8 cellular contexts compared by ENCODE assay signal in the genomic region with DNA sequence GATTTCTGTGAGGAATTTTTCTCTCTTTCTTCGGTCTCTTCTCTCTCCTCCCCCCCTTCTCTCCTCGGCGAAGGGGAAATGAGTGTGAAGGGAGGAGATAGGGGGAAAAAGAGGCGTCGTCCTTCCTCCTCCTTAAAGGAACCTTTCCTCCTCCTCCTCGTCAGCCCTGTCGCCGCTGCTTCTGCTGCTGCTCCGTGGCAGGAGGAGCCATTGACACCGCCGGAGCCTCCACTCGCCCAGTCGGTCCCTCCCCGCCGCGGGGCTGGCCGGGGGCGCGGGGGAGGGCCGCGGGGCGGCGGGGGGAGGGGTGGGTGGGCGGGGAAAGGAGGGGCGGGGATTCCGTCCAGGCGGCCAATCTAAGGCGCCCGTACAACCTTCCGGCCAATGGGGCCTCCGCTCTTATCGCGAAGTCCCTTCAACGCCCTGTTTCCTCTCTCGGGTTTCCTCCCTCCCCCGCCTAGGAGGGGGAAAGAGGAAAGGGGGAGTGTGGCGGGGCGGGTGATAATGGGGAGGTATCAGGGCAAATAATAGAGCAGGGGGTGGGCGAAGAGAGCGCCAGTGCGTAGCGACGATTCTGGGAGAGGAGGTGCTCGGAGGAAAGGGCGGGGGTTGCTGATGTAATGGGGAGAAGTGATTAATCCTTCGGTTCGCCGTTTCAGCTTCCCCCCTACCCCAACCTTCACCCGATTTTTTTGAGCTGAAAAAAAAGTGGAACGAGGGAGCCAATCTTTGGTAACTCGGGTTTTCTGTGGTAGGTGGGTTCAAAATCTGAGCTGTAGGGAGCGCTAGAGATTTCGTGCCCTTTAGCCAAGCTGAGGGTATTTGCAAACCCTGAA. TPM values are rescaled to one million over a fixed set of nuclear protein-coding genes. Genes with fewer than 3 reads are reported as not detected.
A peak's percentile ranks its signal among the peaks of the same experiment; 100 is the strongest.
DNase-seq lines count a peak whose midpoint lies in the region; ATAC-seq and TF ChIP-seq lines count a peak whose summit lies in the region.

A gene (minus strand): TSS at position 238 of the 836 bp plus-strand sequence. CDS start 778 bp downstream, outside the sequence.

- peak within 1 kb of the TSS; percentile 79 for H3K4me2 ChIP-seq in fibroblast of lung (ENCODE audit: extremely low read depth, insufficient read depth, low read length)

- ATAC-seq in naive thymus-derived CD4-positive, alpha-beta T cell = peak; percentile 90
- ATAC-seq in stimulated activated naive B cell treated with anti-CD40 and anti-IgM and Interleukin-4, amounts not matched to agents 10 μg/mL and 1 μg/mL and 100 μg/mL, for 72 hours (replicated peaks) = peak; percentile 87

- peak within 1 kb of the TSS; percentile 67 to 89 (median 78) for H3K4me3 ChIP-seq in fibroblast of lung (replicated peaks in 1 of 4; ENCODE audit: control extremely low read depth in 1 of 4, insufficient read depth in 1 of 4, low read depth in 3 of 4, low read length in 4 of 4)
- peak within 1 kb of the TSS; percentile 77 for H3K4me3 ChIP-seq in naive thymus-derived CD4-positive, alpha-beta T cell (ENCODE audit: low read length)

- peak within 1 kb of the TSS; percentile 89 for H3K9ac ChIP-seq in fibroblast of lung (ENCODE audit: insufficient read depth, low read length)

- DNase-seq in ELF-1 (ENCODE audit: low read depth, low spot score) (peak; percentile 94), GOT3 (lab: John Stamatoyannopoulos, UW) (peak; percentile 86), RPMI8226 (peak; percentile 98), fibroblast of lung (ENCODE audit: low read depth in 2 of 2) (peak; percentile 99)
- peak; percentile 86 to 93 for DNase-seq in activated T-helper 1 cell treated with anti-CD3 and anti-CD28 coated beads, Interleukin-2, amount 50 U/mL, for 16 hours (ENCODE audit: low read depth in 1 of 2, low spot score in 1 of 2)
- DNase-seq in naive thymus-derived CD4-positive, alpha-beta T cell = peak; percentile 80 to 99 (median 96)
- DNase-seq in stimulated activated naive B cell treated with anti-CD40 and anti-IgM and Interleukin-4, amounts not matched to agents 10 μg/mL and 1 μg/mL and 100 μg/mL, for 72 hours = peak; percentile 97

- peaks cover 0 to 4% (median 0%) of the 10 kb centered on the region in 11 donors for H3K9me3 Mint-ChIP-seq in naive thymus-derived CD4-positive, alpha-beta T cell
- H3K9me3 Mint-ChIP-seq in stimulated activated naive B cell treated with anti-CD40 and anti-IgM and Interleukin-4, amounts not matched to agents 10 μg/mL and 1 μg/mL and 100 μg/mL, for 72 hours = no peaks in the 10 kb centered on the region

- H3K9me3 ChIP-seq in fibroblast of lung (ENCODE audit: control insufficient read depth, insufficient read depth, low read depth, low read length) = no peaks in the 10 kb centered on the region
- H3K9me3 ChIP-seq in naive thymus-derived CD4-positive, alpha-beta T cell (ENCODE audit: control insufficient read depth in 2 of 3, low read length in 3 of 3) = no peaks in the 10 kb centered on the region

- no peaks in the 10 kb centered on the region for H3K27me3 Mint-ChIP-seq in naive thymus-derived CD4-positive, alpha-beta T cell
- H3K27me3 Mint-ChIP-seq in stimulated activated naive B cell treated with anti-CD40 and anti-IgM and Interleukin-4, amounts not matched to agents 10 μg/mL and 1 μg/mL and 100 μg/mL, for 72 hours = no peaks in the 10 kb centered on the region

- POLR2A ChIA-PET in naive thymus-derived CD4-positive, alpha-beta T cell (lab: Charles Lee) = interaction anchor here (0.6 to 1.7 kb wide), 12 partner anchors 11 to 728 kb away, joined by 3 to 6 read pairs (median 4); a partner anchor contains a TSS

- TF ChIP-seq CTCF in LNCAP (IDR thresholded peaks at IDR 0.05) (peak; percentile 37), fibroblast of lung (conservative IDR thresholded peaks at IDR 0.05 in 1 of 2, IDR thresholded peaks at IDR 0.05 in 1 of 2; ENCODE audit: low read depth in 1 of 2, low read length in 2 of 2) (peak; percentile 75 to 80)

- peaks cover 24 to 54% (median 50%) of the 10 kb centered on the region in 7 donors for H3K4me1 Mint-ChIP-seq in naive thymus-derived CD4-positive, alpha-beta T cell
- peaks cover 17 to 26% of the 10 kb centered on the region in 2 donors for H3K4me1 Mint-ChIP-seq in stimulated activated naive B cell treated with anti-CD40 and anti-IgM and Interleukin-4, amounts not matched to agents 10 μg/mL and 1 μg/mL and 100 μg/mL, for 72 hours

- peak within 1 kb of the TSS; percentile 78 to 97 (median 94) for H3K4me3 Mint-ChIP-seq in naive thymus-derived CD4-positive, alpha-beta T cell
- peak within 1 kb of the TSS; percentile 87 to 89 for H3K4me3 Mint-ChIP-seq in stimulated activated naive B cell treated with anti-CD40 and anti-IgM and Interleukin-4, amounts not matched to agents 10 μg/mL and 1 μg/mL and 100 μg/mL, for 72 hours

- CTCF ChIA-PET in naive thymus-derived CD4-positive, alpha-beta T cell (lab: Charles Lee) = interaction anchor here (0.6 to 1.2 kb wide), 9 partner anchors 10 to 202 kb away, joined by 3 to 7 read pairs (median 4); no protein-coding TSS in a partner anchor

- H3K79me2 ChIP-seq in fibroblast of lung (ENCODE audit: control insufficient read depth, insufficient read depth, low read length) = peaks cover 39% of the 10 kb centered on the region

- H3K27me3 ChIP-seq in fibroblast of lung (ENCODE audit: control insufficient read depth, insufficient read depth, low read length) = no peaks in the 10 kb centered on the region
- H3K27me3 ChIP-seq in naive thymus-derived CD4-positive, alpha-beta T cell (ENCODE audit: control insufficient read depth in 2 of 2, insufficient read depth in 2 of 2, low read length in 2 of 2) = no peaks in the 10 kb centered on the region

- peak within 1 kb of the TSS; percentile 87 for H3K27ac ChIP-seq in fibroblast of lung (ENCODE audit: insufficient read depth, low read length)
- peak within 1 kb of the TSS; percentile 99 for H3K27ac ChIP-seq in naive thymus-derived CD4-positive, alpha-beta T cell (ENCODE audit: low read depth, low read length)

- peaks cover 0 to 8% (median 0%) of the 10 kb centered on the region in 5 donors for H3K36me3 Mint-ChIP-seq in naive thymus-derived CD4-positive, alpha-beta T cell
- peaks cover 4 to 11% of the 10 kb centered on the region in 2 donors for H3K36me3 Mint-ChIP-seq in stimulated activated naive B cell treated with anti-CD40 and anti-IgM and Interleukin-4, amounts not matched to agents 10 μg/mL and 1 μg/mL and 100 μg/mL, for 72 hours

- peak within 1 kb of the TSS; percentile 68 to 97 (median 93) for H3K27ac Mint-ChIP-seq in naive thymus-derived CD4-positive, alpha-beta T cell
- peak within 1 kb of the TSS; percentile 98 for H3K27ac Mint-ChIP-seq in stimulated activated naive B cell treated with anti-CD40 and anti-IgM and Interleukin-4, amounts not matched to agents 10 μg/mL and 1 μg/mL and 100 μg/mL, for 72 hours

- H3K36me3 ChIP-seq in fibroblast of lung (ENCODE audit: control insufficient read depth, insufficient read depth, low read length) = no peaks in the 10 kb centered on the region
- peaks cover 0 to 17% (median 0%) of the 10 kb centered on the region in 3 experiments for H3K36me3 ChIP-seq in naive thymus-derived CD4-positive, alpha-beta T cell (ENCODE audit: control insufficient read depth in 2 of 3, insufficient read depth in 3 of 3, low read length in 3 of 3)

- peaks cover 6% of the 10 kb centered on the region for H4K20me1 ChIP-seq in fibroblast of lung (ENCODE audit: control insufficient read depth, extremely low read depth, insufficient read depth, low read length)

- intact Hi-C loops in naive thymus-derived CD4-positive, alpha-beta T cell (cut with micrococcal nuclease) = loop anchor here (1.0 to 10.0 kb wide), 15 partner anchors 18 to 992 kb away; a partner anchor contains a TSS

- peaks cover 3% of the 10 kb centered on the region for H3K4me1 ChIP-seq in fibroblast of lung (ENCODE audit: control insufficient read depth, extremely low read depth, insufficient read depth, low read length)
- peaks cover 14 to 20% of the 10 kb centered on the region in 2 donors for H3K4me1 ChIP-seq in naive thymus-derived CD4-positive, alpha-beta T cell (ENCODE audit: control insufficient read depth in 2 of 2, insufficient read depth in 2 of 2, low read length in 2 of 2)

- peak within 1 kb of the TSS; percentile 78 for H2AFZ ChIP-seq in fibroblast of lung (ENCODE audit: low read length)

RNA-seq across cellular contexts. Expression of the gene that starts here (rescaled TPM):
- 61.4 and 81.6 TPM in 2 replicates for total RNA-seq in fibroblast of lung
- 33.3 and 37.7 TPM in 2 replicates for polyA plus RNA-seq in fibroblast of lung
- 30.5 and 37.0 TPM in 2 replicates for polyA plus RNA-seq in fibroblast of lung (2012)
- 79.1 and 125 TPM in 2 replicates for polyA minus RNA-seq in fibroblast of lung (ENCODE audit: low replicate concordance)
- 10 to 100 TPM; 54.6 to 92.1 (median 85.5) TPM for total RNA-seq in naive thymus-derived CD4-positive, alpha-beta T cell
- 1 to 10 TPM; 7.7 to 9.0 TPM for polyA plus RNA-seq in naive thymus-derived CD4-positive, alpha-beta T cell

Comparison
In these comparisons a context has a peak if more than half of its experiments do, and no peak if none do; other contexts are left out.
1. Peak in every context shown above with its lines: DNase-seq, ATAC-seq, H3K4me3 ChIP-seq and H3K27ac ChIP-seq.